In the genomic region with DNA sequence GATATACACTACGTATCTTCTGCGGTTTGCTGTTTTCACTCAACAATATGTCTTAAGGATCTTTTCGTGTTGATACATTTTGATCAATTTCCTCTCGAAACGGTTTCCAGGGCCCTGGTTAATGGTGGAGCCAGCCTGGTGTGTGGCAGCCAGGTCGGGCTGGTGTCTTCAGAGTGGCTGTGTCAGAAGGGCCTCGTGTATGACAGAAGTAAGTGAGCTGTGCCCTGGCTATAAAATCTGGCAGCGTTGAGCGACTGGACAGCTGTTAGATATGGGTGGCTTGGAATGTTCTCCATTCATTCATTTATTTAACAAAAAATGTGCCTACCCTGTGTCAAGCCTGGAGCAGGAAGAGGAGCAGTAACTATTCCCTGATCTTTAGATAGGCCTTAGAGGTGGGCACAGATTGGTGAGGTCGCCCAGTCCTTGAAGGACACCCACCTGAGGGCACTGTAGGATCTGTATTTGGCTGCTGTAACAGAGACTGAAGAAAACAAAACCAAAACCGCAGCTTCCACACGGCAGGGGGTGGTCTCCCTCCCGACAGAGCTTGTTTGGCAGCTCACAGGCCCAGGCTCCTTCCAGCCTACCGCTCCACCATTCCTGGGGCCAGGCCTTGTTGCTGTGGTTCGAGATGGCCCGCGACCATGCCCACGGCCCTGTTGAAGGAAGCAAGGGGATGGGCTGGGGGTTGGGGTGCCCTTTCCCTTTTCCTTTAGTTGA, we compare ENCODE assay signal across 2 cellular contexts.
TF ChIP-seq lines count a peak whose summit lies in the region.

No MANE protein-coding gene starts in this region.

TF ChIP-seq in SK-N-SH, 30 proteins besides CTCF, POLR2A, EP300 and RAD21 (continued from another document):
- no peak for TF ChIP-seq GATA2 (CRISPR knock-in tag; IDR thresholded peaks at IDR 0.05)
- TF ChIP-seq JUND (IDR thresholded peaks at IDR 0.05): no peak
- TF ChIP-seq, protein P1, sequence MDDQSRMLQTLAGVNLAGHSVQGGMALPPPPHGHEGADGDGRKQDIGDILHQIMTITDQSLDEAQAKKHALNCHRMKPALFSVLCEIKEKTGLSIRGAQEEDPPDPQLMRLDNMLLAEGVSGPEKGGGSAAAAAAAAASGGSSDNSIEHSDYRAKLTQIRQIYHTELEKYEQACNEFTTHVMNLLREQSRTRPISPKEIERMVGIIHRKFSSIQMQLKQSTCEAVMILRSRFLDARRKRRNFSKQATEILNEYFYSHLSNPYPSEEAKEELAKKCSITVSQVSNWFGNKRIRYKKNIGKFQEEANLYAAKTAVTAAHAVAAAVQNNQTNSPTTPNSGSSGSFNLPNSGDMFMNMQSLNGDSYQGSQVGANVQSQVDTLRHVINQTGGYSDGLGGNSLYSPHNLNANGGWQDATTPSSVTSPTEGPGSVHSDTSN (IDR thresholded peaks at IDR 0.05): no peak
- TF ChIP-seq ELF1 (IDR thresholded peaks at IDR 0.05): no peak
- no peak for TF ChIP-seq SMC3 (IDR thresholded peaks at IDR 0.05; ENCODE audit: low read depth, low read length)
- no peak for TF ChIP-seq RCOR1 (IDR thresholded peaks at IDR 0.05; ENCODE audit: low read length)
- no peak for TF ChIP-seq MXI1 (IDR thresholded peaks at IDR 0.05; ENCODE audit: low read depth, low read length)
- TF ChIP-seq, protein P2, sequence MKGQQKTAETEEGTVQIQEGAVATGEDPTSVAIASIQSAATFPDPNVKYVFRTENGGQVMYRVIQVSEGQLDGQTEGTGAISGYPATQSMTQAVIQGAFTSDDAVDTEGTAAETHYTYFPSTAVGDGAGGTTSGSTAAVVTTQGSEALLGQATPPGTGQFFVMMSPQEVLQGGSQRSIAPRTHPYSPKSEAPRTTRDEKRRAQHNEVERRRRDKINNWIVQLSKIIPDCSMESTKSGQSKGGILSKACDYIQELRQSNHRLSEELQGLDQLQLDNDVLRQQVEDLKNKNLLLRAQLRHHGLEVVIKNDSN (IDR thresholded peaks at IDR 0.05; ENCODE audit: borderline replicate concordance, low read depth): no peak
- TF ChIP-seq YY1 (IDR thresholded peaks at IDR 0.05; ENCODE audit: low read depth): no peak
- TF ChIP-seq, protein P3, sequence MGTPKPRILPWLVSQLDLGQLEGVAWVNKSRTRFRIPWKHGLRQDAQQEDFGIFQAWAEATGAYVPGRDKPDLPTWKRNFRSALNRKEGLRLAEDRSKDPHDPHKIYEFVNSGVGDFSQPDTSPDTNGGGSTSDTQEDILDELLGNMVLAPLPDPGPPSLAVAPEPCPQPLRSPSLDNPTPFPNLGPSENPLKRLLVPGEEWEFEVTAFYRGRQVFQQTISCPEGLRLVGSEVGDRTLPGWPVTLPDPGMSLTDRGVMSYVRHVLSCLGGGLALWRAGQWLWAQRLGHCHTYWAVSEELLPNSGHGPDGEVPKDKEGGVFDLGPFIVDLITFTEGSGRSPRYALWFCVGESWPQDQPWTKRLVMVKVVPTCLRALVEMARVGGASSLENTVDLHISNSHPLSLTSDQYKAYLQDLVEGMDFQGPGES (IDR thresholded peaks at IDR 0.05; ENCODE audit: low read depth, low read length): no peak
- TF ChIP-seq POLR2AphosphoS5 (IDR thresholded peaks at IDR 0.05; ENCODE audit: low read depth, low read length): no peak

TF ChIP-seq in Ishikawa, 13 proteins besides CTCF, POLR2A, EP300 and RAD21 (continued from another document):
- TF ChIP-seq NFIC (IDR thresholded peaks at IDR 0.05) (no peak), MAX (IDR thresholded peaks at IDR 0.05) (no peak), EGR1 (IDR thresholded peaks at IDR 0.05) (no peak), YY1 (IDR thresholded peaks at IDR 0.05; ENCODE audit: low read depth) (no peak), FOXM1 (IDR thresholded peaks at IDR 0.05; ENCODE audit: borderline replicate concordance, low read depth) (no peak), CREB1 (IDR thresholded peaks at IDR 0.05; ENCODE audit: low read depth) (no peak), CEBPB (IDR thresholded peaks at IDR 0.05) (no peak), TEAD4 (IDR thresholded peaks at IDR 0.05) (no peak)
- TF ChIP-seq, protein P2 (IDR thresholded peaks at IDR 0.05): no peak
